ENCODE assay signal across 17 cellular contexts in the genomic region with DNA sequence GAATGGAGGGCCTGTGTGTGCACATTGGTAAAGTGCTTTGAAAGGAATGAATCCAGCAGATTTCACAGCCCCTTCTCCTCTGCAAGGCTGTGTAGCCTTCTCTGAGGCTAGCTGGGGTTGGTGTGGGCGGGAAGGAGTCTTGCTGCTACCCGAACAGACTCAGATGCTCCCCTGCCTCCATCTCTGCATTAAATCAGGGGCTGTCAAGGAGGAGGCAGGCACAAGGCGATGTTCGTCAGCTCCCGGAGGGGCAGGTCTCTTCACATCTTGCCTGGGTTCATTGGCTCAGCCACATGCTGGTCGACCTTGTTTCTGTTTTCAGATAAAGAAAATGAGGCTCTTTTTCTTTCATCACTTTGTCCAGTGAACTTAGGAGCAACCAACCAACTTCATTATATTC.
A peak's percentile ranks its signal among the peaks of the same experiment; 100 is the strongest.
DNase-seq lines count a peak whose midpoint lies in the region; TF ChIP-seq lines count a peak whose summit lies in the region.
"Had no signal": no experiment of that assay in that cellular context is flagged by ENCODE, and none has a peak within 500 bp of the region (broad histone marks: within the 10 kb centered on the region; RNA-seq: fewer than 3 reads in every experiment).

No MANE protein-coding gene starts in this region.

- H3K9ac ChIP-seq in neuronal stem cell (ENCODE audit: low read depth, low read length, poor library complexity) (no peak overlapping the region), H9 (ENCODE audit: extremely low read depth, insufficient read length, low read length) (no peak overlapping the region)
- H3K9ac ChIP-seq: BLaER1 had no signal

- no peak overlapping the region for H3K4me3 Mint-ChIP-seq in H9
- H3K4me3 Mint-ChIP-seq: CD14-positive monocyte; CD4-positive, alpha-beta memory T cell; CD4-positive, CD25-positive, alpha-beta regulatory T cell; CD8-positive, alpha-beta memory T cell had no signal

- H3K79me2 ChIP-seq in H9 (ENCODE audit: insufficient read depth, low read length) = no peaks in the 10 kb centered on the region

- H3K79me1 ChIP-seq in neuronal stem cell (ENCODE audit: low read depth, low read length) (no peaks in the 10 kb centered on the region), H9 (ENCODE audit: insufficient read depth, low read depth, low read length, poor library complexity, severe bottlenecking) (no peaks in the 10 kb centered on the region)

- no CpG with 5 or more reads among the region's 6 CpGs for WGBS in neuronal stem cell (ENCODE audit: extremely low coverage in 2 of 2, insufficient read length in 2 of 2, insufficient replicate concordance in 1 of 2), 2 donors
- WGBS in H9 (ENCODE audit: extremely low coverage, insufficient read length, low lambda C conversion rate) = no CpG with 5 or more reads among the region's 6 CpGs

- no peak overlapping the region for H3T11ph ChIP-seq in H9 (ENCODE audit: low read length)

- peaks cover 0 to 7% (median 0%) of the 10 kb centered on the region in 3 experiments for H3K27me3 ChIP-seq in neuronal stem cell (ENCODE audit: control insufficient read depth in 3 of 3, insufficient read depth in 3 of 3, low read depth in 1 of 3, low read length in 3 of 3)
- H3K27me3 ChIP-seq in H7 (ENCODE audit: control insufficient read depth, insufficient read depth, low read length) = no peaks in the 10 kb centered on the region
- no peaks in the 10 kb centered on the region for H3K27me3 ChIP-seq in H9 (ENCODE audit: insufficient read depth, low read length)
- H3K27me3 ChIP-seq in uterus = no peaks in the 10 kb centered on the region
- H3K27me3 ChIP-seq: BLaER1 had no signal

- H3K23me2 ChIP-seq in H9 (ENCODE audit: insufficient read length, low read depth, low read length, poor library complexity, severe bottlenecking) = no peaks in the 10 kb centered on the region

- H2BK12ac ChIP-seq in neuronal stem cell (ENCODE audit: low read length) (no peak overlapping the region), H9 (ENCODE audit: insufficient read length, low read depth, low read length) (no peak overlapping the region)

- TF ChIP-seq CTCF in H9 (conservative IDR thresholded peaks at IDR 0.05) = no peak
- TF ChIP-seq CTCF in uterus (IDR thresholded peaks at IDR 0.05) = no peak

- no peak overlapping the region for H2BK5ac ChIP-seq in neuronal stem cell (ENCODE audit: low read length)
- H2BK5ac ChIP-seq in H9 (ENCODE audit: insufficient read length, low read length) = no peak overlapping the region

- peaks cover 0 to 3% of the 10 kb centered on the region in 2 donors for H3K4me1 ChIP-seq in neuronal stem cell (ENCODE audit: control insufficient read depth in 2 of 2, insufficient read depth in 1 of 2, low read depth in 1 of 2, low read length in 2 of 2)
- H3K4me1 ChIP-seq in H9 (ENCODE audit: insufficient read depth, low read length) = no peaks in the 10 kb centered on the region
- H3K4me1 ChIP-seq in uterus = no peaks in the 10 kb centered on the region
- H3K4me1 ChIP-seq: BLaER1 had no signal

- H2AFZ ChIP-seq in neuronal stem cell (ENCODE audit: low read length) (no peak overlapping the region), H9 (ENCODE audit: low read length) (no peak overlapping the region)

- H3K56ac ChIP-seq in H9 (ENCODE audit: insufficient read length, low read depth, low read length) = no peak overlapping the region

- H3K27ac ChIP-seq in neuronal stem cell (replicated peaks; ENCODE audit: low read length) (no peak overlapping the region), H9 (ENCODE audit: insufficient read length, low read depth, low read length) (no peak overlapping the region), uterus (no peak overlapping the region)
- H3K27ac ChIP-seq: BLaER1 had no signal

- H3K18ac ChIP-seq in neuronal stem cell (ENCODE audit: low read length) (peak overlapping the region; percentile 67), H9 (ENCODE audit: insufficient read length, low read depth, low read length) (no peak overlapping the region)

- H2BK15ac ChIP-seq in neuronal stem cell (ENCODE audit: low read length) (no peak overlapping the region), H9 (ENCODE audit: low read depth, low read length) (no peak overlapping the region)

- no peaks in the 10 kb centered on the region for H4K20me1 ChIP-seq in H9 (ENCODE audit: control insufficient read depth, insufficient read depth, insufficient read length)
- H4K20me1 ChIP-seq: BLaER1 had no signal

- H4K5ac ChIP-seq in H9 (ENCODE audit: insufficient read length, low read depth, low read length) = no peak overlapping the region

- H4K91ac ChIP-seq in neuronal stem cell (ENCODE audit: low read depth, low read length, poor library complexity) (no peak overlapping the region), H9 (ENCODE audit: insufficient read length, low read depth, low read length) (no peak overlapping the region)

- H3K27me3 Mint-ChIP-seq in H9 (ENCODE audit: low read depth) = peaks cover 7% of the 10 kb centered on the region
- H3K27me3 Mint-ChIP-seq: CD4-positive, CD25-positive, alpha-beta regulatory T cell had no signal

- H3K36me3 ChIP-seq in neuronal stem cell (replicated peaks in 1 of 2; ENCODE audit: control insufficient read depth in 2 of 2, insufficient read depth in 2 of 2, low read length in 2 of 2) (no peaks in the 10 kb centered on the region), H7 (replicated peaks; ENCODE audit: control insufficient read depth, insufficient read depth, low read length) (no peaks in the 10 kb centered on the region), uterus (no peaks in the 10 kb centered on the region)
- H3K36me3 ChIP-seq: BE2C, BLaER1 had no signal

- DNase-seq in SK-N-DZ (ENCODE audit: low spot score) (peak; percentile 73), neuronal stem cell (ENCODE audit: low spot score) (no peak), H7 (no peak), H9 (no peak), uterus (no peak)
- DNase-seq: 8988T; ACHN; C1 segment of cervical spinal cord; CD4-positive, alpha-beta memory T cell; CD4-positive, CD25-positive, alpha-beta regulatory T cell; CD8-positive, alpha-beta memory T cell; COR-L47; DMS79 treated with DMSO at 0.1 percent for 48 hours; GF-D8 had no signal

- H2BK120ac ChIP-seq in neuronal stem cell (ENCODE audit: low read depth, low read length) (no peak overlapping the region), H9 (ENCODE audit: low read depth, low read length, poor library complexity, severe bottlenecking) (no peak overlapping the region)

- H3K4ac ChIP-seq in neuronal stem cell (ENCODE audit: low read length) (no peak overlapping the region), H9 (ENCODE audit: low read depth, low read length) (no peak overlapping the region)

- no peaks in the 10 kb centered on the region for H3K9me3 Mint-ChIP-seq in H9
- H3K9me3 Mint-ChIP-seq: CD4-positive, alpha-beta memory T cell; CD4-positive, CD25-positive, alpha-beta regulatory T cell; CD8-positive, alpha-beta memory T cell had no signal

- no peak for TF ChIP-seq POLR2A in uterus (IDR thresholded peaks at IDR 0.05)

- H3K23ac ChIP-seq in neuronal stem cell (ENCODE audit: low read depth, low read length, poor library complexity) = no peak overlapping the region
- H3K23ac ChIP-seq in H9 (ENCODE audit: insufficient read length, low read depth, low read length) = no peak overlapping the region

- H3K9me3 ChIP-seq in neuronal stem cell (replicated peaks in 1 of 2; ENCODE audit: control insufficient read depth in 2 of 2, insufficient read depth in 1 of 2, low read depth in 1 of 2, low read length in 2 of 2) (no peaks in the 10 kb centered on the region), H9 (ENCODE audit: control insufficient read depth, low read depth, low read length) (no peaks in the 10 kb centered on the region), uterus (no peaks in the 10 kb centered on the region)
- H3K9me3 ChIP-seq: BE2C, BLaER1 had no signal

- no peaks in the 10 kb centered on the region for H3K4me1 Mint-ChIP-seq in H9
- H3K4me1 Mint-ChIP-seq: CD14-positive monocyte; CD4-positive, alpha-beta memory T cell; CD4-positive, CD25-positive, alpha-beta regulatory T cell; CD8-positive, alpha-beta memory T cell had no signal

- H3K14ac ChIP-seq in neuronal stem cell (ENCODE audit: low read length) = no peak overlapping the region
- H3K14ac ChIP-seq in H9 (ENCODE audit: insufficient read depth, low read length) = no peak overlapping the region

- intact Hi-C loops in uterus (cut with DNase I; ENCODE audit: low total_unique reads) = no loop called here

- H3K4me2 ChIP-seq in neuronal stem cell (ENCODE audit: insufficient read depth, low read length, poor library complexity, severe bottlenecking) (no peak overlapping the region), H9 (ENCODE audit: insufficient read depth, insufficient read length, low read length) (no peak overlapping the region)
- H3K4me2 ChIP-seq: BLaER1 had no signal

- H3K36me3 Mint-ChIP-seq in H9 (ENCODE audit: insufficient read depth in 1 of 3, low read depth in 3 of 3) = no peaks in the 10 kb centered on the region
- H3K36me3 Mint-ChIP-seq: CD14-positive monocyte; CD4-positive, alpha-beta memory T cell; CD4-positive, CD25-positive, alpha-beta regulatory T cell; CD8-positive, alpha-beta memory T cell had no signal

- no peak overlapping the region for H4K8ac ChIP-seq in neuronal stem cell (ENCODE audit: low read depth, low read length)
- no peak overlapping the region for H4K8ac ChIP-seq in H9 (replicated peaks; ENCODE audit: insufficient read length, low read depth, low read length)

- H3K27ac Mint-ChIP-seq in H9 = no peak overlapping the region
- H3K27ac Mint-ChIP-seq: CD14-positive monocyte; CD4-positive, alpha-beta memory T cell; CD4-positive, CD25-positive, alpha-beta regulatory T cell; CD8-positive, alpha-beta memory T cell had no signal

- no peak overlapping the region for H2AK5ac ChIP-seq in neuronal stem cell (ENCODE audit: low read depth, low read length)
- H2AK5ac ChIP-seq in H9 (ENCODE audit: insufficient read length, low read length) = no peak overlapping the region

- no peak overlapping the region for H2BK20ac ChIP-seq in H9 (ENCODE audit: low read depth, low read length, poor library complexity, severe bottlenecking)

- H3K4me3 ChIP-seq in neuronal stem cell (ENCODE audit: low read length in 2 of 2) = no peak overlapping the region
- H3K4me3 ChIP-seq in H7 (ENCODE audit: insufficient read depth, low read depth, low read length) = no peak overlapping the region
- no peak overlapping the region for H3K4me3 ChIP-seq in uterus
- H3K4me3 ChIP-seq: BLaER1 had no signal
